Comparison of ENCODE assay signal across 1 cellular context in the genomic region with DNA sequence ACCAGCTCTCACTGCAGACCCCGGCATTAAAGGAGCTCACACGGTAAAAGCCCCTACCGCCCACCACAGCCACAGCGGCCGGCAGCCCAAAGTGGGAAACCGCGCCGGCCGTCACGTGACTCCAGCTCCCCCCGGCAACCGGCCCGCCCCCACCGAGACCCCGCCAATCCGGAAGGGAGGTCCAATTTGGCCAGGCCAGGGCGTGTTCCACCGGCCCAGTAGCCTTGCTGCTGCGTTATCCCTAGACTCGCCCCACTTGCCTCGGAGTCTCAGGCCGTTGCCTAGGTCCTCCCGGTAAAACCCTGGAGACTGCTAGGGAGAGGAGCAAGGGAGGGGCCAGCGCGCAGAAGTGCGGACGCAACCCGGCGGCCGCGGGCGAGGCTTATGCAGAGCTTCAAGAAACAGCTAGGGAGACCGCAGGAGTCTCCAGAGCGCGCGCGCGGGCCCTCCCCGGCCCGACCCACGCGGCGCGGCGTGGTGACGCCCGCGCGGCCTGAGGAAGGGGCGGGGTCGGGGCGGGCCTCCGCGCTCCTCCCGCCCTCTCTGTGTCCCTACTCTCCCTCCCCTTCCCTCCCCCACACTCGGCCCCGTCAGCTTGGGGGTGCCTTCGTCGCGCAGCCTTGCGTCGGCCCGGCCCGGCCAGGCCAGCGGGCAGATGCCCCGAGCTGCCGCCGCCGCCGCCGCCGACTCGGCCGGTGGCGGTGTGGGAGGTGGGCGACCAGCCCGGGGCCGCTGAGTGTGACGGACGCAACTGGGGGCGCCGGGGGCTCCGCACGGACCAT.
TF ChIP-seq lines count a peak whose summit lies in the region.

A gene with protein sequence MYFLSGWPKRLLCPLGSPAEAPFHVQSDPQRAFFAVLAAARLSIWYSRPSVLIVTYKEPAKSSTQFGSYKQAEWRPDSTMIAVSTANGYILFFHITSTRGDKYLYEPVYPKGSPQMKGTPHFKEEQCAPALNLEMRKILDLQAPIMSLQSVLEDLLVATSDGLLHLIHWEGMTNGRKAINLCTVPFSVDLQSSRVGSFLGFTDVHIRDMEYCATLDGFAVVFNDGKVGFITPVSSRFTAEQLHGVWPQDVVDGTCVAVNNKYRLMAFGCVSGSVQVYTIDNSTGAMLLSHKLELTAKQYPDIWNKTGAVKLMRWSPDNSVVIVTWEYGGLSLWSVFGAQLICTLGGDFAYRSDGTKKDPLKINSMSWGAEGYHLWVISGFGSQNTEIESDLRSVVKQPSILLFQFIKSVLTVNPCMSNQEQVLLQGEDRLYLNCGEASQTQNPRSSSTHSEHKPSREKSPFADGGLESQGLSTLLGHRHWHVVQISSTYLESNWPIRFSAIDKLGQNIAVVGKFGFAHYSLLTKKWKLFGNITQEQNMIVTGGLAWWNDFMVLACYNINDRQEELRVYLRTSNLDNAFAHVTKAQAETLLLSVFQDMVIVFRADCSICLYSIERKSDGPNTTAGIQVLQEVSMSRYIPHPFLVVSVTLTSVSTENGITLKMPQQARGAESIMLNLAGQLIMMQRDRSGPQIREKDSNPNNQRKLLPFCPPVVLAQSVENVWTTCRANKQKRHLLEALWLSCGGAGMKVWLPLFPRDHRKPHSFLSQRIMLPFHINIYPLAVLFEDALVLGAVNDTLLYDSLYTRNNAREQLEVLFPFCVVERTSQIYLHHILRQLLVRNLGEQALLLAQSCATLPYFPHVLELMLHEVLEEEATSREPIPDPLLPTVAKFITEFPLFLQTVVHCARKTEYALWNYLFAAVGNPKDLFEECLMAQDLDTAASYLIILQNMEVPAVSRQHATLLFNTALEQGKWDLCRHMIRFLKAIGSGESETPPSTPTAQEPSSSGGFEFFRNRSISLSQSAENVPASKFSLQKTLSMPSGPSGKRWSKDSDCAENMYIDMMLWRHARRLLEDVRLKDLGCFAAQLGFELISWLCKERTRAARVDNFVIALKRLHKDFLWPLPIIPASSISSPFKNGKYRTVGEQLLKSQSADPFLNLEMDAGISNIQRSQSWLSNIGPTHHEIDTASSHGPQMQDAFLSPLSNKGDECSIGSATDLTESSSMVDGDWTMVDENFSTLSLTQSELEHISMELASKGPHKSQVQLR (N-terminal part only) (plus strand): TSS at position 578 of the 782 bp plus-strand sequence. CDS start 203 bp downstream, at position 781.

TF ChIP-seq in WTC11, 78 proteins besides CTCF, POLR2A, EP300 and RAD21 (continued from another document and continues in another):
- TF ChIP-seq, protein P1, sequence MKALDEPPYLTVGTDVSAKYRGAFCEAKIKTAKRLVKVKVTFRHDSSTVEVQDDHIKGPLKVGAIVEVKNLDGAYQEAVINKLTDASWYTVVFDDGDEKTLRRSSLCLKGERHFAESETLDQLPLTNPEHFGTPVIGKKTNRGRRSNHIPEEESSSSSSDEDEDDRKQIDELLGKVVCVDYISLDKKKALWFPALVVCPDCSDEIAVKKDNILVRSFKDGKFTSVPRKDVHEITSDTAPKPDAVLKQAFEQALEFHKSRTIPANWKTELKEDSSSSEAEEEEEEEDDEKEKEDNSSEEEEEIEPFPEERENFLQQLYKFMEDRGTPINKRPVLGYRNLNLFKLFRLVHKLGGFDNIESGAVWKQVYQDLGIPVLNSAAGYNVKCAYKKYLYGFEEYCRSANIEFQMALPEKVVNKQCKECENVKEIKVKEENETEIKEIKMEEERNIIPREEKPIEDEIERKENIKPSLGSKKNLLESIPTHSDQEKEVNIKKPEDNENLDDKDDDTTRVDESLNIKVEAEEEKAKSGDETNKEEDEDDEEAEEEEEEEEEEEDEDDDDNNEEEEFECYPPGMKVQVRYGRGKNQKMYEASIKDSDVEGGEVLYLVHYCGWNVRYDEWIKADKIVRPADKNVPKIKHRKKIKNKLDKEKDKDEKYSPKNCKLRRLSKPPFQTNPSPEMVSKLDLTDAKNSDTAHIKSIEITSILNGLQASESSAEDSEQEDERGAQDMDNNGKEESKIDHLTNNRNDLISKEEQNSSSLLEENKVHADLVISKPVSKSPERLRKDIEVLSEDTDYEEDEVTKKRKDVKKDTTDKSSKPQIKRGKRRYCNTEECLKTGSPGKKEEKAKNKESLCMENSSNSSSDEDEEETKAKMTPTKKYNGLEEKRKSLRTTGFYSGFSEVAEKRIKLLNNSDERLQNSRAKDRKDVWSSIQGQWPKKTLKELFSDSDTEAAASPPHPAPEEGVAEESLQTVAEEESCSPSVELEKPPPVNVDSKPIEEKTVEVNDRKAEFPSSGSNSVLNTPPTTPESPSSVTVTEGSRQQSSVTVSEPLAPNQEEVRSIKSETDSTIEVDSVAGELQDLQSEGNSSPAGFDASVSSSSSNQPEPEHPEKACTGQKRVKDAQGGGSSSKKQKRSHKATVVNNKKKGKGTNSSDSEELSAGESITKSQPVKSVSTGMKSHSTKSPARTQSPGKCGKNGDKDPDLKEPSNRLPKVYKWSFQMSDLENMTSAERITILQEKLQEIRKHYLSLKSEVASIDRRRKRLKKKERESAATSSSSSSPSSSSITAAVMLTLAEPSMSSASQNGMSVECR (CRISPR knock-in tag; IDR thresholded peaks at IDR 0.05; ENCODE audit: borderline replicate concordance), result no peak
- TF ChIP-seq, protein P2, sequence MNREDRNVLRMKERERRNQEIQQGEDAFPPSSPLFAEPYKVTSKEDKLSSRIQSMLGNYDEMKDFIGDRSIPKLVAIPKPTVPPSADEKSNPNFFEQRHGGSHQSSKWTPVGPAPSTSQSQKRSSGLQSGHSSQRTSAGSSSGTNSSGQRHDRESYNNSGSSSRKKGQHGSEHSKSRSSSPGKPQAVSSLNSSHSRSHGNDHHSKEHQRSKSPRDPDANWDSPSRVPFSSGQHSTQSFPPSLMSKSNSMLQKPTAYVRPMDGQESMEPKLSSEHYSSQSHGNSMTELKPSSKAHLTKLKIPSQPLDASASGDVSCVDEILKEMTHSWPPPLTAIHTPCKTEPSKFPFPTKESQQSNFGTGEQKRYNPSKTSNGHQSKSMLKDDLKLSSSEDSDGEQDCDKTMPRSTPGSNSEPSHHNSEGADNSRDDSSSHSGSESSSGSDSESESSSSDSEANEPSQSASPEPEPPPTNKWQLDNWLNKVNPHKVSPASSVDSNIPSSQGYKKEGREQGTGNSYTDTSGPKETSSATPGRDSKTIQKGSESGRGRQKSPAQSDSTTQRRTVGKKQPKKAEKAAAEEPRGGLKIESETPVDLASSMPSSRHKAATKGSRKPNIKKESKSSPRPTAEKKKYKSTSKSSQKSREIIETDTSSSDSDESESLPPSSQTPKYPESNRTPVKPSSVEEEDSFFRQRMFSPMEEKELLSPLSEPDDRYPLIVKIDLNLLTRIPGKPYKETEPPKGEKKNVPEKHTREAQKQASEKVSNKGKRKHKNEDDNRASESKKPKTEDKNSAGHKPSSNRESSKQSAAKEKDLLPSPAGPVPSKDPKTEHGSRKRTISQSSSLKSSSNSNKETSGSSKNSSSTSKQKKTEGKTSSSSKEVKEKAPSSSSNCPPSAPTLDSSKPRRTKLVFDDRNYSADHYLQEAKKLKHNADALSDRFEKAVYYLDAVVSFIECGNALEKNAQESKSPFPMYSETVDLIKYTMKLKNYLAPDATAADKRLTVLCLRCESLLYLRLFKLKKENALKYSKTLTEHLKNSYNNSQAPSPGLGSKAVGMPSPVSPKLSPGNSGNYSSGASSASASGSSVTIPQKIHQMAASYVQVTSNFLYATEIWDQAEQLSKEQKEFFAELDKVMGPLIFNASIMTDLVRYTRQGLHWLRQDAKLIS (CRISPR knock-in tag; IDR thresholded peaks at IDR 0.05; ENCODE audit: borderline replicate concordance), result no peak
- TF ChIP-seq, protein P3, sequence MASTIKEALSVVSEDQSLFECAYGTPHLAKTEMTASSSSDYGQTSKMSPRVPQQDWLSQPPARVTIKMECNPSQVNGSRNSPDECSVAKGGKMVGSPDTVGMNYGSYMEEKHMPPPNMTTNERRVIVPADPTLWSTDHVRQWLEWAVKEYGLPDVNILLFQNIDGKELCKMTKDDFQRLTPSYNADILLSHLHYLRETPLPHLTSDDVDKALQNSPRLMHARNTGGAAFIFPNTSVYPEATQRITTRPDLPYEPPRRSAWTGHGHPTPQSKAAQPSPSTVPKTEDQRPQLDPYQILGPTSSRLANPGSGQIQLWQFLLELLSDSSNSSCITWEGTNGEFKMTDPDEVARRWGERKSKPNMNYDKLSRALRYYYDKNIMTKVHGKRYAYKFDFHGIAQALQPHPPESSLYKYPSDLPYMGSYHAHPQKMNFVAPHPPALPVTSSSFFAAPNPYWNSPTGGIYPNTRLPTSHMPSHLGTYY (CRISPR knock-in tag; IDR thresholded peaks at IDR 0.05), result no peak
- TF ChIP-seq NR1H2 (CRISPR knock-in tag; IDR thresholded peaks at IDR 0.05) (no peak), ZNF263 (CRISPR knock-in tag; IDR thresholded peaks at IDR 0.05; ENCODE audit: low read depth) (no peak), SMAD4 (CRISPR knock-in tag; IDR thresholded peaks at IDR 0.05) (no peak), TEAD4 (CRISPR knock-in tag; IDR thresholded peaks at IDR 0.05) (no peak), ZNF416 (CRISPR knock-in tag; IDR thresholded peaks at IDR 0.05) (no peak), GABPB1 (CRISPR knock-in tag; IDR thresholded peaks at IDR 0.05) (0 out of 2 replicates have a peak, but pooled peaks have one; percentile 32), OVOL2 (CRISPR knock-in tag; IDR thresholded peaks at IDR 0.05; ENCODE audit: borderline replicate concordance) (no peak), JAZF1 (CRISPR knock-in tag; IDR thresholded peaks at IDR 0.05) (no peak), CBFB (CRISPR knock-in tag; IDR thresholded peaks at IDR 0.05; ENCODE audit: low read depth) (no peak), ESRRA (CRISPR knock-in tag; IDR thresholded peaks at IDR 0.05; ENCODE audit: borderline replicate concordance) (peak; percentile 28; the same call in 1 of the 2 replicates), FOXK1 (CRISPR knock-in tag; IDR thresholded peaks at IDR 0.05) (no peak; the same call in 1 of the 2 replicates), RORB (CRISPR knock-in tag; IDR thresholded peaks at IDR 0.05) (no peak)
- TF ChIP-seq, protein P4, sequence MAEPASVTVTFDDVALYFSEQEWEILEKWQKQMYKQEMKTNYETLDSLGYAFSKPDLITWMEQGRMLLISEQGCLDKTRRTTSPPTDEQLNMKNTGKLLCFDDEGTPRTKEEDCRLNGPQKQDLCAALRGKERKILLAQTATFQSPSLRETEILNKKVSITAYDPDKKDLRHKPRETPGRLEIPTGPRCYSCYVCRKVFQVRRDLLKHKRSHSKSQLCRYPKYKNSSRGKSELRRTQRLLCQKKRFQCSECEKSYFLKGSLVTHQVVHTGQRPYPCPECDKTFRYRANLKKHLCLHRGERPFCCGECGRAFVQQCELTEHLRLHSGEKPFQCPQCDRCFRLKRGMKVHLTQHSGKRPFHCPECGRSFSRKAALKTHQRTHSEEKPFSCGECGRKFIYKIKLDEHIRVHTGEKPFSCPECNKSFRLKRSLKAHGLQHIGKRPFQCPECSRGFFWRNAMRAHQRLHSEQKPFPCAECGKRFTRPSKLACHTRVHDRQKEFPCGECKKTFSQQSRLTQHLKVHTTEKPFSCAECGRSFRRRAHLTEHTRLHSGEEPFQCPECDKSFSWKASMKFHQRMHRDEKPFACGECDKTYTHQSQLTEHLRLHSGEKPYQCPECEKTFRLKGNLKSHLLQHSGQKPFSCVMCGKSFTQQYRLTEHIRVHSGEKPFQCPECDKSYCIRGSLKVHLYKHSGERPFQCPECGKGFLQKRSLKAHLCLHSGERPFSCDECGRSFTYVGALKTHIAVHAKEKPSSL (CRISPR knock-in tag; conservative IDR thresholded peaks at IDR 0.05), result no peak
- TF ChIP-seq, protein P5, sequence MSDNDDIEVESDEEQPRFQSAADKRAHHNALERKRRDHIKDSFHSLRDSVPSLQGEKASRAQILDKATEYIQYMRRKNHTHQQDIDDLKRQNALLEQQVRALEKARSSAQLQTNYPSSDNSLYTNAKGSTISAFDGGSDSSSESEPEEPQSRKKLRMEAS (CRISPR knock-in tag; IDR thresholded peaks at IDR 0.05), result 0 out of 2 replicates have a peak, but pooled peaks have one; percentile 30
- TF ChIP-seq, protein P6, sequence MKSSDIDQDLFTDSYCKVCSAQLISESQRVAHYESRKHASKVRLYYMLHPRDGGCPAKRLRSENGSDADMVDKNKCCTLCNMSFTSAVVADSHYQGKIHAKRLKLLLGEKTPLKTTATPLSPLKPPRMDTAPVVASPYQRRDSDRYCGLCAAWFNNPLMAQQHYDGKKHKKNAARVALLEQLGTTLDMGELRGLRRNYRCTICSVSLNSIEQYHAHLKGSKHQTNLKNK (CRISPR knock-in tag; IDR thresholded peaks at IDR 0.05), result no peak
- TF ChIP-seq, protein P7, sequence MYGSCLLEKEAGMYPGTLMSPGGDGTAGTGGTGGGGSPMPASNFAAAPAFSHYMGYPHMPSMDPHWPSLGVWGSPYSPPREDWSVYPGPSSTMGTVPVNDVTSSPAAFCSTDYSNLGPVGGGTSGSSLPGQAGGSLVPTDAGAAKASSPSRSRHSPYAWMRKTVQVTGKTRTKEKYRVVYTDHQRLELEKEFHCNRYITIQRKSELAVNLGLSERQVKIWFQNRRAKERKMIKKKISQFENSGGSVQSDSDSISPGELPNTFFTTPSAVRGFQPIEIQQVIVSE (CRISPR knock-in tag; IDR thresholded peaks at IDR 0.05; ENCODE audit: borderline replicate concordance), result no peak
- TF ChIP-seq, protein P8, sequence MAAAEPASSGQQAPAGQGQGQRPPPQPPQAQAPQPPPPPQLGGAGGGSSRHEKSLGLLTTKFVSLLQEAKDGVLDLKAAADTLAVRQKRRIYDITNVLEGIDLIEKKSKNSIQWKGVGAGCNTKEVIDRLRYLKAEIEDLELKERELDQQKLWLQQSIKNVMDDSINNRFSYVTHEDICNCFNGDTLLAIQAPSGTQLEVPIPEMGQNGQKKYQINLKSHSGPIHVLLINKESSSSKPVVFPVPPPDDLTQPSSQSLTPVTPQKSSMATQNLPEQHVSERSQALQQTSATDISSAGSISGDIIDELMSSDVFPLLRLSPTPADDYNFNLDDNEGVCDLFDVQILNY (CRISPR knock-in tag; IDR thresholded peaks at IDR 0.05), result no peak; the same call in none of the 2 replicates
- TF ChIP-seq, protein P9, sequence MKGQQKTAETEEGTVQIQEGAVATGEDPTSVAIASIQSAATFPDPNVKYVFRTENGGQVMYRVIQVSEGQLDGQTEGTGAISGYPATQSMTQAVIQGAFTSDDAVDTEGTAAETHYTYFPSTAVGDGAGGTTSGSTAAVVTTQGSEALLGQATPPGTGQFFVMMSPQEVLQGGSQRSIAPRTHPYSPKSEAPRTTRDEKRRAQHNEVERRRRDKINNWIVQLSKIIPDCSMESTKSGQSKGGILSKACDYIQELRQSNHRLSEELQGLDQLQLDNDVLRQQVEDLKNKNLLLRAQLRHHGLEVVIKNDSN (CRISPR knock-in tag; IDR thresholded peaks at IDR 0.05), result peak; percentile 88
- TF ChIP-seq, protein P10, sequence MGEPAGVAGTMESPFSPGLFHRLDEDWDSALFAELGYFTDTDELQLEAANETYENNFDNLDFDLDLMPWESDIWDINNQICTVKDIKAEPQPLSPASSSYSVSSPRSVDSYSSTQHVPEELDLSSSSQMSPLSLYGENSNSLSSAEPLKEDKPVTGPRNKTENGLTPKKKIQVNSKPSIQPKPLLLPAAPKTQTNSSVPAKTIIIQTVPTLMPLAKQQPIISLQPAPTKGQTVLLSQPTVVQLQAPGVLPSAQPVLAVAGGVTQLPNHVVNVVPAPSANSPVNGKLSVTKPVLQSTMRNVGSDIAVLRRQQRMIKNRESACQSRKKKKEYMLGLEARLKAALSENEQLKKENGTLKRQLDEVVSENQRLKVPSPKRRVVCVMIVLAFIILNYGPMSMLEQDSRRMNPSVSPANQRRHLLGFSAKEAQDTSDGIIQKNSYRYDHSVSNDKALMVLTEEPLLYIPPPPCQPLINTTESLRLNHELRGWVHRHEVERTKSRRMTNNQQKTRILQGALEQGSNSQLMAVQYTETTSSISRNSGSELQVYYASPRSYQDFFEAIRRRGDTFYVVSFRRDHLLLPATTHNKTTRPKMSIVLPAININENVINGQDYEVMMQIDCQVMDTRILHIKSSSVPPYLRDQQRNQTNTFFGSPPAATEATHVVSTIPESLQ (CRISPR knock-in tag; IDR thresholded peaks at IDR 0.05), result no peak
- TF ChIP-seq, protein P11, sequence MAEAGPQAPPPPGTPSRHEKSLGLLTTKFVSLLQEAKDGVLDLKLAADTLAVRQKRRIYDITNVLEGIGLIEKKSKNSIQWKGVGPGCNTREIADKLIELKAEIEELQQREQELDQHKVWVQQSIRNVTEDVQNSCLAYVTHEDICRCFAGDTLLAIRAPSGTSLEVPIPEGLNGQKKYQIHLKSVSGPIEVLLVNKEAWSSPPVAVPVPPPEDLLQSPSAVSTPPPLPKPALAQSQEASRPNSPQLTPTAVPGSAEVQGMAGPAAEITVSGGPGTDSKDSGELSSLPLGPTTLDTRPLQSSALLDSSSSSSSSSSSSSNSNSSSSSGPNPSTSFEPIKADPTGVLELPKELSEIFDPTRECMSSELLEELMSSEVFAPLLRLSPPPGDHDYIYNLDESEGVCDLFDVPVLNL (CRISPR knock-in tag; IDR thresholded peaks at IDR 0.05; ENCODE audit: borderline replicate concordance, low read depth), result no peak
